In the genomic region with DNA sequence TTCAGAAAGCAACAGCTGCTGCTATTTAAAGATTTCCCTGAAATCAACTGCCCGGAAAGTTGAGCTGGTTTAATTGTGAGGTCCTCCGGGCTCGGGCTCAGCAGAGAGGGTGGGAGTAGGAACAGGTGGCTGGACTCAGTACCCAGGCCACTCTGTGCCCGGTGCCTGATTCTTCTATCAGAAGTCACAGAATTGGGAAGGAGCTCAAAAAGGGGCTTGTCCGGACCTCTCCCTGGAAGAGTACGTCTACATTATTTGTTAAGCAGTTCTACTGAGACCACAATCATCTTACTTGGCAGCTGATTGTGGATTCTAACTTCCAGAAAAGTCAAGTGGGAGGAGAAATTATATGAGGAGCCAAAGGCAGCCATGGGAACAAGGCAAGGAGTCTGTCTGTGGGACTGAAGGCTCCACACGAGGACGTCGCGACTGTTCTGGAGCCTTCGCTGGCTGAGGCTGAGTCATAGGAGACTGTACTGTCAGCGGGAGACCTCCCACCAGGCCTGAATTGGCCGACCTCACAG, we compare ENCODE assay signal across 8 cellular contexts.
DNase-seq lines count a peak whose midpoint lies in the region; ATAC-seq and TF ChIP-seq lines count a peak whose summit lies in the region.

No MANE protein-coding gene starts in this region.

- H2BK20ac ChIP-seq in IMR-90 (ENCODE audit: low read depth, low read length), result peak overlapping the region; percentile 82

- H2AFZ ChIP-seq in IMR-90 (replicated peaks; ENCODE audit: low read length, poor library complexity), result peak overlapping the region; percentile 80

- peak overlapping the region; percentile 2 to 64; a peak in 3 of 4 replicates for H4K8ac ChIP-seq in IMR-90 (ENCODE audit: low read depth in 2 of 2, low read length in 2 of 2)

- dilution Hi-C loops in IMR-90 (cut with HindIII; ENCODE audit: low sequenced_read_pairs, unreplicated experiment), result no loop called here

- H3K14ac ChIP-seq in IMR-90 (replicated peaks; ENCODE audit: low read depth, low read length), result peak overlapping the region; percentile 59; the same call in 1 of the 2 replicates

- in situ Hi-C loops in IMR-90 (cut with MboI; ENCODE audit: low sequenced_read_pairs), result no loop called here

- H3K27me3 ChIP-seq in IMR-90 (ENCODE audit: control insufficient read depth, insufficient read depth, low read length), result no peaks in the 10 kb centered on the region
- peaks cover 0 to 2% of the 10 kb centered on the region in 2 donors for H3K27me3 ChIP-seq in duodenal mucosa (ENCODE audit: control insufficient read depth in 1 of 2, insufficient read depth in 2 of 2, low read length in 2 of 2)
- no peaks in the 10 kb centered on the region for H3K27me3 ChIP-seq in testis

- no peak overlapping the region; the same call in 1 of the 2 replicates for H3K56ac ChIP-seq in IMR-90 (ENCODE audit: extremely low read depth, insufficient read depth, low read length)

- peak overlapping the region; percentile 73 for H3K27ac ChIP-seq in IMR-90 (ENCODE audit: insufficient read depth, low read length)
- H3K27ac ChIP-seq in duodenal mucosa (ENCODE audit: low read depth, low read length), result peak overlapping the region; percentile 76
- H3K27ac ChIP-seq in testis, result peak overlapping the region; percentile 85 to 95

- TF ChIP-seq CTCF in IMR-90 (conservative IDR thresholded peaks at IDR 0.05; ENCODE audit: low read depth, low read length) (no peak), testis (IDR thresholded peaks at IDR 0.05) (no peak)

- H3K4me2 ChIP-seq in IMR-90 (ENCODE audit: low read depth, low read length), result peak overlapping the region; percentile 13

- intact Hi-C loops in IMR-90 (cut with micrococcal nuclease) (no loop called here), testis (cut with DNase I; ENCODE audit: low total_unique reads) (no loop called here)

- POLR2A ChIA-PET in IMR-90 (lab: Charles Lee; ENCODE audit: unreplicated experiment), result no interaction called here

- TF ChIP-seq POLR2A in IMR-90 (IDR thresholded peaks at IDR 0.05; ENCODE audit: low read depth, low read length) (no peak), testis (IDR thresholded peaks at IDR 0.05) (no peak)

- H3K4ac ChIP-seq in IMR-90 (ENCODE audit: low read depth, low read length), result peak overlapping the region; percentile 67

- no peak overlapping the region for H2AK5ac ChIP-seq in IMR-90 (ENCODE audit: low read depth, low read length)

- H3K23ac ChIP-seq in IMR-90 (ENCODE audit: low read depth, low read length), result peak overlapping the region; percentile 48

- peak overlapping the region; percentile 2 for H2AK9ac ChIP-seq in IMR-90 (replicated peaks; ENCODE audit: low read depth, low read length, poor library complexity)

- WGBS in IMR-90 (ENCODE audit: extremely low coverage in 2 of 2, insufficient read length in 1 of 2), 2 experiments, result no CpG with 5 or more reads among the region's 13 CpGs
- 47 to 50% methylated on average over 13 of the region's 13 CpGs for WGBS in testis, 2 donors

- H3K4me3 ChIP-seq in IMR-90 (ENCODE audit: insufficient read depth, low read depth, low read length) (no peak overlapping the region), duodenal mucosa (ENCODE audit: low read depth in 1 of 2, low read length in 2 of 2) (no peak overlapping the region), testis (no peak overlapping the region)

- BruUV-seq in IMR-90 (replicated peaks; lab: Mats Ljungman, UMichigan), result no TSS peak

- H2BK15ac ChIP-seq in IMR-90 (ENCODE audit: low read depth, low read length), result peak overlapping the region; percentile 28; the same call in 1 of the 3 replicates

- no peaks in the 10 kb centered on the region for H4K20me1 ChIP-seq in IMR-90 (ENCODE audit: insufficient read depth, low read length)

- 0 out of 2 replicates have a peak, but pooled peaks have one; percentile 22 for TF ChIP-seq RAD21 in IMR-90 (IDR thresholded peaks at IDR 0.05; ENCODE audit: low read length)

- H2BK120ac ChIP-seq in IMR-90 (ENCODE audit: low read depth, low read length), result peak overlapping the region; percentile 92

- DNase-seq in IMR-90 (peak; percentile 84), medulla oblongata (ENCODE audit: extremely low spot score) (peak; percentile 69), testis (peak; percentile 87), NCI-H1048 (lab: John Stamatoyannopoulos, UW) (no peak), NCI-H2107 (lab: John Stamatoyannopoulos, UW) (no peak)

- peak overlapping the region; percentile 5 for H4K5ac ChIP-seq in IMR-90 (ENCODE audit: low read depth, low read length)

- H3K4me1 ChIP-seq in IMR-90 (ENCODE audit: control insufficient read depth, insufficient read depth, low read length) (peaks cover 10% of the 10 kb centered on the region), duodenal mucosa (ENCODE audit: control insufficient read depth in 1 of 2, insufficient read depth in 2 of 2, low read length in 2 of 2) (peaks cover 0 to 9% of the 10 kb centered on the region in 2 donors), testis (peaks cover 6% of the 10 kb centered on the region)

- CTCF ChIA-PET in IMR-90 (lab: Yijun Ruan, JAX), result interaction anchor here (1.3 to 1.5 kb wide), 3 partner anchors 20 to 91 kb away, joined by 3 to 5 read pairs (median 4); a partner anchor contains a TSS

- peak overlapping the region; percentile 49 for H4K91ac ChIP-seq in IMR-90 (ENCODE audit: insufficient read depth, low read depth, low read length)

- H3K9me3 ChIP-seq in IMR-90 (ENCODE audit: control insufficient read depth, insufficient read depth, low read length), result no peaks in the 10 kb centered on the region
- no peaks in the 10 kb centered on the region for H3K9me3 ChIP-seq in duodenal mucosa (ENCODE audit: control insufficient read depth in 1 of 2, low read length in 2 of 2)
- H3K9me3 ChIP-seq in testis, result no peaks in the 10 kb centered on the region

- no peaks in the 10 kb centered on the region for H3K79me1 ChIP-seq in IMR-90 (ENCODE audit: low read depth in 1 of 2, low read length in 2 of 2)

- peak overlapping the region; percentile 17 for H3K18ac ChIP-seq in IMR-90 (ENCODE audit: low read depth, low read length)

- H3K9ac ChIP-seq in IMR-90 (ENCODE audit: low read depth, low read length) (no peak overlapping the region), duodenal mucosa (ENCODE audit: low read depth in 1 of 2, low read length in 2 of 2) (no peak overlapping the region)

- H3K36me3 ChIP-seq in IMR-90 (ENCODE audit: control insufficient read depth, insufficient read depth, low read length) (no peaks in the 10 kb centered on the region), duodenal mucosa (ENCODE audit: control insufficient read depth in 1 of 2, insufficient read depth in 2 of 2, low read length in 2 of 2) (no peaks in the 10 kb centered on the region), testis (ENCODE audit: low read depth, missing control alignments) (no peaks in the 10 kb centered on the region)

- peak overlapping the region; percentile 78 for H2BK5ac ChIP-seq in IMR-90 (ENCODE audit: low read depth, low read length, poor library complexity, severe bottlenecking)

- peaks cover 12% of the 10 kb centered on the region for H3K9me1 ChIP-seq in IMR-90 (ENCODE audit: insufficient read depth, low read length)

- ATAC-seq in IMR-90 (ENCODE audit: low read depth) (peak; percentile 94), HG02938 (IDR thresholded peaks at IDR 0.05; ENCODE audit: unreplicated experiment) (no peak), HG02970 (IDR thresholded peaks at IDR 0.05; ENCODE audit: low FRiP score, unreplicated experiment) (no peak)

TF ChIP-seq in IMR-90, 13 proteins besides CTCF, POLR2A, EP300 and RAD21:
- TF ChIP-seq, protein P1, sequence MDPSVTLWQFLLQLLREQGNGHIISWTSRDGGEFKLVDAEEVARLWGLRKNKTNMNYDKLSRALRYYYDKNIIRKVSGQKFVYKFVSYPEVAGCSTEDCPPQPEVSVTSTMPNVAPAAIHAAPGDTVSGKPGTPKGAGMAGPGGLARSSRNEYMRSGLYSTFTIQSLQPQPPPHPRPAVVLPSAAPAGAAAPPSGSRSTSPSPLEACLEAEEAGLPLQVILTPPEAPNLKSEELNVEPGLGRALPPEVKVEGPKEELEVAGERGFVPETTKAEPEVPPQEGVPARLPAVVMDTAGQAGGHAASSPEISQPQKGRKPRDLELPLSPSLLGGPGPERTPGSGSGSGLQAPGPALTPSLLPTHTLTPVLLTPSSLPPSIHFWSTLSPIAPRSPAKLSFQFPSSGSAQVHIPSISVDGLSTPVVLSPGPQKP (IDR thresholded peaks at IDR 0.05; ENCODE audit: borderline replicate concordance, low read depth, low read length), result no peak
- TF ChIP-seq MXI1 (IDR thresholded peaks at IDR 0.05; ENCODE audit: borderline replicate concordance, low read depth, low read length) (peak; percentile 94), NFE2L2 (IDR thresholded peaks at IDR 0.05; ENCODE audit: low read depth, low read length) (no peak), MAZ (IDR thresholded peaks at IDR 0.05; ENCODE audit: borderline replicate concordance, low read depth, low read length) (no peak), FOS (IDR thresholded peaks at IDR 0.05; ENCODE audit: low read depth, low read length) (peak; percentile 82), SMC3 (IDR thresholded peaks at IDR 0.05; ENCODE audit: low read depth, low read length) (no peak), MAFK (IDR thresholded peaks at IDR 0.05; ENCODE audit: low read depth, low read length) (no peak)
- TF ChIP-seq, protein P2, sequence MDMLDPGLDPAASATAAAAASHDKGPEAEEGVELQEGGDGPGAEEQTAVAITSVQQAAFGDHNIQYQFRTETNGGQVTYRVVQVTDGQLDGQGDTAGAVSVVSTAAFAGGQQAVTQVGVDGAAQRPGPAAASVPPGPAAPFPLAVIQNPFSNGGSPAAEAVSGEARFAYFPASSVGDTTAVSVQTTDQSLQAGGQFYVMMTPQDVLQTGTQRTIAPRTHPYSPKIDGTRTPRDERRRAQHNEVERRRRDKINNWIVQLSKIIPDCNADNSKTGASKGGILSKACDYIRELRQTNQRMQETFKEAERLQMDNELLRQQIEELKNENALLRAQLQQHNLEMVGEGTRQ (IDR thresholded peaks at IDR 0.05; ENCODE audit: low read depth, low read length), result no peak

Comparison
In these comparisons a context has a peak if more than half of its experiments do, and no peak if none do; other contexts are left out.
1. DNase-seq: peak in IMR-90 (single experiment), medulla oblongata (single experiment) and testis (single experiment); none in NCI-H1048 (single experiment) and NCI-H2107 (single experiment).
2. Peak in every context shown above with its lines, with median percentiles within 50 percentile points of each other: H3K27ac ChIP-seq.